In genomic region chrX:154886069-154886788, GRCh38 we compare ENCODE assay signal across 8 cellular contexts. TPM values are rescaled to one million over a fixed set of nuclear protein-coding genes. Genes with fewer than 3 reads are reported as not detected.
DNase-seq lines count a peak whose midpoint lies in the region; ATAC-seq lines count a peak whose summit lies in the region.
"Not testable (repeated sequence)": the region's sequence is repeated elsewhere in the genome, so short reads cannot be mapped to it uniquely, and the experiment has no call there.

TSS of gene F8A1 (plus strand) at chrX:154886355. CDS start at chrX:154886375, 20 bp downstream.

- not testable (repeated sequence) for H3K27ac ChIP-seq in CD4-positive, CD25-positive, alpha-beta regulatory T cell (ENCODE audit: insufficient read depth, low read length, poor library complexity, severe bottlenecking)

- not testable (repeated sequence) for H3K4me3 Mint-ChIP-seq in CD4-positive, CD25-positive, alpha-beta regulatory T cell; activated CD8-positive, alpha-beta memory T cell treated with anti-CD3 and anti-CD28 coated beads, Interleukin-2, amount 10 ng/mL, durations not matched to agents 7 days and 5 days; central memory CD8-positive, alpha-beta T cell

- peak; percentile 76 to 79 for ATAC-seq in CD4-positive, CD25-positive, alpha-beta regulatory T cell (ENCODE audit: low read depth in 2 of 2)
- ATAC-seq in GM19463 (IDR thresholded peaks at IDR 0.05; ENCODE audit: unreplicated experiment) (peak; percentile 64), HG02970 (IDR thresholded peaks at IDR 0.05; ENCODE audit: low FRiP score, unreplicated experiment) (peak; percentile 50)
- ATAC-seq in activated CD8-positive, alpha-beta memory T cell treated with anti-CD3 and anti-CD28 coated beads, Interleukin-2, amount 10 ng/mL, durations not matched to agents 7 days and 5 days, result peak; percentile 62
- ATAC-seq in central memory CD8-positive, alpha-beta T cell (replicated peaks; ENCODE audit: extremely low read depth, poor library complexity, severe bottlenecking), result peak; percentile 71

- not testable (repeated sequence) for H3K27me3 Mint-ChIP-seq in CD4-positive, CD25-positive, alpha-beta regulatory T cell; activated CD8-positive, alpha-beta memory T cell treated with anti-CD3 and anti-CD28 coated beads, Interleukin-2, amount 10 ng/mL, durations not matched to agents 7 days and 5 days; central memory CD8-positive, alpha-beta T cell

- not testable (repeated sequence) for H3K9me3 ChIP-seq in CD4-positive, CD25-positive, alpha-beta regulatory T cell (ENCODE audit: control insufficient read depth in 2 of 2, low read length in 2 of 2); mononuclear cell (ENCODE audit: low read depth, low read length)

- H3K27me3 ChIP-seq in CD4-positive, CD25-positive, alpha-beta regulatory T cell (ENCODE audit: control insufficient read depth, insufficient read depth, low read length); mononuclear cell (ENCODE audit: insufficient read depth, low read length): not testable (repeated sequence)

- not testable (repeated sequence) for H3K36me3 ChIP-seq in CD4-positive, CD25-positive, alpha-beta regulatory T cell (ENCODE audit: control insufficient read depth, insufficient read depth, low read length)

- H3K9me3 Mint-ChIP-seq in CD4-positive, CD25-positive, alpha-beta regulatory T cell; activated CD8-positive, alpha-beta memory T cell treated with anti-CD3 and anti-CD28 coated beads, Interleukin-2, amount 10 ng/mL, durations not matched to agents 7 days and 5 days (ENCODE audit: low read depth); central memory CD8-positive, alpha-beta T cell: not testable (repeated sequence)

- not testable (repeated sequence) for H3K36me3 Mint-ChIP-seq in CD4-positive, CD25-positive, alpha-beta regulatory T cell; activated CD8-positive, alpha-beta memory T cell treated with anti-CD3 and anti-CD28 coated beads, Interleukin-2, amount 10 ng/mL, durations not matched to agents 7 days and 5 days; central memory CD8-positive, alpha-beta T cell (ENCODE audit: insufficient read depth)

- not testable (repeated sequence) for H3K27ac Mint-ChIP-seq in CD4-positive, CD25-positive, alpha-beta regulatory T cell; activated CD8-positive, alpha-beta memory T cell treated with anti-CD3 and anti-CD28 coated beads, Interleukin-2, amount 10 ng/mL, durations not matched to agents 7 days and 5 days; central memory CD8-positive, alpha-beta T cell (ENCODE audit: low read depth)

- CTCF ChIA-PET in activated CD8-positive, alpha-beta memory T cell treated with anti-CD3 and anti-CD28 coated beads, Interleukin-2, amount 10 ng/mL, durations not matched to agents 7 days and 5 days (lab: Charles Lee), result not testable (repeated sequence)

- H3K4me3 ChIP-seq in CD4-positive, CD25-positive, alpha-beta regulatory T cell (ENCODE audit: low read depth, low read length); mononuclear cell (ENCODE audit: low read length): not testable (repeated sequence)

- DNase-seq in CD4-positive, CD25-positive, alpha-beta regulatory T cell, result peak in 1 of 3 donors; percentile 30
- not testable (repeated sequence) for DNase-seq in NCI-H460 (ENCODE audit: extremely low read depth, low read depth); activated CD8-positive, alpha-beta memory T cell treated with anti-CD3 and anti-CD28 coated beads, Interleukin-2, amount 10 ng/mL, durations not matched to agents 7 days and 5 days
- DNase-seq in central memory CD8-positive, alpha-beta T cell (ENCODE audit: low spot score in 2 of 2), result peak in 1 of 2 donors; percentile 10
- peak; percentile 14 to 40 (median 24) for DNase-seq in stimulated activated CD4-positive, alpha-beta T cell treated with anti-CD3 and anti-CD28 coated beads, TNF-alpha, amount 100 ng/mL, for 48 hours (ENCODE audit: low read depth in 3 of 3)

- H3K4me1 ChIP-seq in CD4-positive, CD25-positive, alpha-beta regulatory T cell (ENCODE audit: control insufficient read depth, insufficient read depth, low read length, poor library complexity, severe bottlenecking); mononuclear cell (ENCODE audit: insufficient read depth, low read length): not testable (repeated sequence)

- H3K4me1 Mint-ChIP-seq in CD4-positive, CD25-positive, alpha-beta regulatory T cell, result peaks cover 0 to 13% (median 9%) of the 10 kb centered on the region in 4 donors
- not testable (repeated sequence) for H3K4me1 Mint-ChIP-seq in activated CD8-positive, alpha-beta memory T cell treated with anti-CD3 and anti-CD28 coated beads, Interleukin-2, amount 10 ng/mL, durations not matched to agents 7 days and 5 days; central memory CD8-positive, alpha-beta T cell

RNA-seq across cellular contexts. Expression of gene F8A1, which starts in this region (rescaled TPM):
- 24.8 TPM for total RNA-seq in CD4-positive, CD25-positive, alpha-beta regulatory T cell
- 10 to 100 TPM; 17.6 to 50.2 (median 23.9) TPM for polyA plus RNA-seq in CD4-positive, CD25-positive, alpha-beta regulatory T cell
- total RNA-seq in NCI-H460 (2014; rRNA removed; shearing (Covaris generic)), result 20.6 and 25.8 TPM in 2 replicates
- polyA plus RNA-seq in NCI-H460 (2014; cell fraction: nucleus; rRNA removed), result 7.2 and 18.6 TPM in 2 replicates
- 10 to 100 TPM; 49.0 to 56.9 TPM for total RNA-seq in activated CD8-positive, alpha-beta memory T cell treated with anti-CD3 and anti-CD28 coated beads, Interleukin-2, amount 10 ng/mL, durations not matched to agents 7 days and 5 days
- total RNA-seq in mononuclear cell, result 10.2 TPM
